ENCODE assay signal across 8 cellular contexts in genomic region chr7:32957326-32958045, GRCh38. TPM values are rescaled to one million over a fixed set of nuclear protein-coding genes. Genes with fewer than 3 reads are reported as not detected.
DNase-seq lines count a peak whose midpoint lies in the region; ATAC-seq, FAIRE-seq and TF ChIP-seq lines count a peak whose summit lies in the region.

TSS of gene FKBP9 (plus strand) at chr7:32957440. CDS start at chr7:32957574, 134 bp downstream.

- peaks cover 24% of the 10 kb centered on the region for H3K27me3 ChIP-seq in CD4-positive, alpha-beta T cell (ENCODE audit: control insufficient read depth, insufficient read depth, low read length)

- CTCF ChIA-PET in CD4-positive, alpha-beta T cell (lab: Charles Lee) = interaction anchor here (0.7 kb wide), 1 partner anchor 144 kb away, joined by 3 read pairs; no protein-coding TSS in a partner anchor

- no peaks in the 10 kb centered on the region for H3K9me3 ChIP-seq in CD4-positive, alpha-beta T cell (ENCODE audit: control insufficient read depth, low read length)

- no peak within 1 kb of the TSS for H3K27ac Mint-ChIP-seq in CD4-positive, alpha-beta T cell

- intact Hi-C loops in CD4-positive, alpha-beta T cell (cut with DNase I, micrococcal nuclease) = no loop called here

- no peak for TF ChIP-seq CTCF in CD4-positive, alpha-beta T cell (IDR thresholded peaks at IDR 0.05)
- TF ChIP-seq CTCF in fibroblast of the aortic adventitia (IDR thresholded peaks at IDR 0.05; ENCODE audit: insufficient read depth, low read length) = no peak

- no peak within 1 kb of the TSS for H3K27ac ChIP-seq in CD4-positive, alpha-beta T cell (ENCODE audit: low read depth, low read length)

- peak; percentile 21 for ATAC-seq in CD4-positive, alpha-beta T cell (ENCODE audit: poor library complexity)
- ATAC-seq in GM18519 (IDR thresholded peaks at IDR 0.05; ENCODE audit: low FRiP score, unreplicated experiment) (peak; percentile 74), HG02973 (IDR thresholded peaks at IDR 0.05; ENCODE audit: unreplicated experiment) (peak; percentile 74)

- no peaks in the 10 kb centered on the region for H3K9me3 Mint-ChIP-seq in CD4-positive, alpha-beta T cell

- POLR2A ChIA-PET in CD4-positive, alpha-beta T cell (lab: Charles Lee) = no interaction called here

- peak within 1 kb of the TSS; percentile 90 for H3K4me3 ChIP-seq in fibroblast of the aortic adventitia (ENCODE audit: low read depth, low read length)

- no peaks in the 10 kb centered on the region for H3K36me3 Mint-ChIP-seq in CD4-positive, alpha-beta T cell (ENCODE audit: low read depth)

- peaks cover 55% of the 10 kb centered on the region for H3K27me3 Mint-ChIP-seq in CD4-positive, alpha-beta T cell

- H3K4me3 Mint-ChIP-seq in CD4-positive, alpha-beta T cell = peak within 1 kb of the TSS; percentile 78

- H3K4me1 Mint-ChIP-seq in CD4-positive, alpha-beta T cell (ENCODE audit: low read depth) = peaks cover 5% of the 10 kb centered on the region

- DNase-seq in CD4-positive, alpha-beta T cell = no peak
- DNase-seq in NCI-H2171 (lab: John Stamatoyannopoulos, UW) (peak; percentile 73), fibroblast of the aortic adventitia (ENCODE audit: low read depth) (peak; percentile 85), myocyte (ENCODE audit: low read depth) (peak; percentile 97), urothelium cell line (ENCODE audit: low spot score) (peak; percentile 98)
- peak; percentile 24 for DNase-seq in activated T-cell treated with anti-CD3 and anti-CD28 coated beads, Interleukin-2, amount 50 U/mL, for 1 hour

- FAIRE-seq in urothelium cell line (lab: Jason Lieb, UNC) = peak; percentile 17

RNA-seq across cellular contexts. Expression of gene FKBP9, which starts in this region (rescaled TPM):
- total RNA-seq in CD4-positive, alpha-beta T cell = not detected
- total RNA-seq in fibroblast of the aortic adventitia (ENCODE audit: low replicate concordance) (387 and 831 TPM in 2 replicates), myocyte (195 and 200 TPM in 2 replicates)
- polyA plus RNA-seq in myocyte (2012) = 676 TPM

Comparison
In these comparisons a context has a peak if more than half of its experiments do, and no peak if none do; other contexts are left out.
1. RNA of gene FKBP9 (total RNA-seq): 387 to 831 TPM in fibroblast of the aortic adventitia and 195 to 200 TPM in myocyte; not detected in CD4-positive, alpha-beta T cell; every median in the first group is over 100 times any median in the second.
2. Peak in ATAC-seq in CD4-positive, alpha-beta T cell; RNA of the gene not detected or under 1 TPM.
3. ATAC-seq: peak in every context shown above with its lines; median percentile 74 in GM18519; 74 in HG02973; 21 in CD4-positive, alpha-beta T cell.
4. DNase-seq: peak in NCI-H2171 (single experiment), activated T-cell treated with anti-CD3 and anti-CD28 coated beads, Interleukin-2, amount 50 U/mL, for 1 hour (single experiment), fibroblast of the aortic adventitia (single experiment), myocyte (single experiment) and urothelium cell line (single experiment); none in CD4-positive, alpha-beta T cell (0 of 10).